Comparison of ENCODE assay signal across 20 cellular contexts in genomic region chr5:169064093-169064492, GRCh38.
DNase-seq lines count a peak whose midpoint lies in the region; ATAC-seq and TF ChIP-seq lines count a peak whose summit lies in the region.
"Had no signal": no experiment of that assay in that cellular context is flagged by ENCODE, and none has a peak within 500 bp of the region (broad histone marks: within the 10 kb centered on the region; RNA-seq: fewer than 3 reads in every experiment).

No MANE protein-coding gene starts in this region.

- no peaks in the 10 kb centered on the region for H3K27me3 ChIP-seq in SJSA1 (replicated peaks)
- H3K27me3 ChIP-seq: breast epithelium, gastrocnemius medialis had no signal

- no peaks in the 10 kb centered on the region for H3K36me3 ChIP-seq in SJSA1
- H3K36me3 ChIP-seq: breast epithelium, gastrocnemius medialis, neutrophil had no signal

- ATAC-seq in GM21576 (IDR thresholded peaks at IDR 0.05; ENCODE audit: unreplicated experiment), result no peak
- ATAC-seq: gastrocnemius medialis, GM12878 had no signal

- no peak overlapping the region for H3K27ac ChIP-seq in SJSA1
- H3K27ac ChIP-seq: C4-2B, neutrophil, RWPE1 had no signal

- no peaks in the 10 kb centered on the region for H3K9me3 ChIP-seq in SJSA1 (replicated peaks)
- H3K9me3 ChIP-seq: breast epithelium, gastrocnemius medialis, neutrophil had no signal

- peaks cover 37% of the 10 kb centered on the region for H3K4me1 ChIP-seq in SJSA1 (replicated peaks)
- H3K4me1 ChIP-seq: breast epithelium, gastrocnemius medialis had no signal

- no peak for TF ChIP-seq CTCF in fibroblast of the aortic adventitia (IDR thresholded peaks at IDR 0.05; ENCODE audit: insufficient read depth, low read length)

- DNase-seq in EL (peak; percentile 18), SJSA1 (ENCODE audit: low read depth in 1 of 2, low spot score in 2 of 2) (peak; percentile 77 to 80), fibroblast of the aortic adventitia (ENCODE audit: low read depth) (peak; percentile 20), stromal cell of bone marrow (ENCODE audit: low read depth) (peak; percentile 13), NCI-H2029 (lab: John Stamatoyannopoulos, UW) (no peak), NOMO-1 treated with dmso at 0.1 percent for 144 hours (lab: John Stamatoyannopoulos, UW; ENCODE audit: unreplicated experiment) (no peak), posterior cingulate gyrus (no peak)
- DNase-seq: activated naive CD4-positive, alpha-beta T cell treated with anti-CD3 and anti-CD28 coated beads for 36 hours; gastrocnemius medialis; HFFc6; mesendoderm; NCI-H187; small intestine; stimulated activated naive CD4-positive, alpha-beta T cell had no signal

- H3K4me3 ChIP-seq in SJSA1 (no peak overlapping the region), fibroblast of the aortic adventitia (ENCODE audit: low read depth, low read length) (no peak overlapping the region)
- H3K4me3 ChIP-seq: breast epithelium, gastrocnemius medialis, GM12878 had no signal

- intact Hi-C loops in posterior cingulate gyrus (cut with DNase I), result no loop called here

Comparison
In these comparisons a context has a peak if more than half of its experiments do, and no peak if none do; other contexts are left out.
1. DNase-seq: peak in EL (single experiment), SJSA1 (2 of 2), fibroblast of the aortic adventitia (single experiment) and stromal cell of bone marrow (single experiment); none in NCI-H2029 (single experiment), NOMO-1 treated with dmso at 0.1 percent for 144 hours (single experiment) and posterior cingulate gyrus (0 of 10).